1 cellular context compared by ENCODE assay signal in genomic region chr5:114391321-114391720, GRCh38.
TF ChIP-seq lines count a peak whose summit lies in the region.

No MANE protein-coding gene starts in this region.

TF ChIP-seq in IMR-90, 13 proteins besides CTCF, POLR2A, EP300 and RAD21 (continued from another document):
- TF ChIP-seq, protein P1, sequence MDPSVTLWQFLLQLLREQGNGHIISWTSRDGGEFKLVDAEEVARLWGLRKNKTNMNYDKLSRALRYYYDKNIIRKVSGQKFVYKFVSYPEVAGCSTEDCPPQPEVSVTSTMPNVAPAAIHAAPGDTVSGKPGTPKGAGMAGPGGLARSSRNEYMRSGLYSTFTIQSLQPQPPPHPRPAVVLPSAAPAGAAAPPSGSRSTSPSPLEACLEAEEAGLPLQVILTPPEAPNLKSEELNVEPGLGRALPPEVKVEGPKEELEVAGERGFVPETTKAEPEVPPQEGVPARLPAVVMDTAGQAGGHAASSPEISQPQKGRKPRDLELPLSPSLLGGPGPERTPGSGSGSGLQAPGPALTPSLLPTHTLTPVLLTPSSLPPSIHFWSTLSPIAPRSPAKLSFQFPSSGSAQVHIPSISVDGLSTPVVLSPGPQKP (IDR thresholded peaks at IDR 0.05; ENCODE audit: borderline replicate concordance, low read depth, low read length), result no peak
- no peak for TF ChIP-seq SMC3 (IDR thresholded peaks at IDR 0.05; ENCODE audit: low read depth, low read length)
- no peak for TF ChIP-seq BHLHE40 (IDR thresholded peaks at IDR 0.05; ENCODE audit: low read depth, low read length)
- no peak for TF ChIP-seq MAFK (IDR thresholded peaks at IDR 0.05; ENCODE audit: low read depth, low read length)
- no peak for TF ChIP-seq RFX5 (IDR thresholded peaks at IDR 0.05; ENCODE audit: low read depth, low read length)
TF ChIP-seq in IMR-90: peak in this region for 0.
